ENCODE assay signal across 1 cellular context in genomic region chr9:70259512-70259802, GRCh38.
TF ChIP-seq lines count a peak whose summit lies in the region.

No MANE protein-coding gene starts in this region.

TF ChIP-seq in K562, 482 proteins besides CTCF, POLR2A, EP300 and RAD21 (continued from another document):
- TF ChIP-seq CHAMP1 (IDR thresholded peaks at IDR 0.05) (no peak), RBM22 (IDR thresholded peaks at IDR 0.05; ENCODE audit: low read depth, low read length, poor library complexity, severe bottlenecking) (no peak), ZHX1 (conservative IDR thresholded peaks at IDR 0.05; ENCODE audit: low read length) (no peak), ZFP91 (CRISPR knock-in tag; IDR thresholded peaks at IDR 0.05) (no peak), HSF4 (CRISPR knock-in tag; IDR thresholded peaks at IDR 0.05; ENCODE audit: borderline replicate concordance) (no peak), ZNF12 (CRISPR knock-in tag; IDR thresholded peaks at IDR 0.05) (no peak)
TF ChIP-seq in K562: peak in this region for 0.
